8 cellular contexts compared by ENCODE assay signal in genomic region chr15:89332446-89332845, GRCh38. TPM values are rescaled to one million over a fixed set of nuclear protein-coding genes. Genes with fewer than 3 reads are reported as not detected.
DNase-seq lines count a peak whose midpoint lies in the region; ATAC-seq lines count a peak whose summit lies in the region.

No MANE protein-coding gene starts in this region.

- peaks cover 42% of the 10 kb centered on the region for H3K36me3 Mint-ChIP-seq in T-cell

- H3K27me3 Mint-ChIP-seq in T-cell: peaks cover 4 to 5% of the 10 kb centered on the region in 2 donors

- POLR2A ChIA-PET in T-cell (lab: Charles Lee): interaction anchor here in 1 of 2 donors (0.6 kb wide), 1 partner anchor 31 kb away, joined by 6 read pairs; no protein-coding TSS in a partner anchor

- no peak overlapping the region for H2AFZ ChIP-seq in ACC112 (ENCODE audit: low read length, unreplicated experiment)

- peak overlapping the region; percentile 57 to 71 (median 70) for H3K4me3 Mint-ChIP-seq in T-cell

- ATAC-seq in T-cell (replicated peaks in 1 of 4) (no peak), HG03139 (IDR thresholded peaks at IDR 0.05; ENCODE audit: unreplicated experiment) (no peak), GM21526 (IDR thresholded peaks at IDR 0.05; ENCODE audit: low FRiP score, unreplicated experiment) (no peak), HG03460 (IDR thresholded peaks at IDR 0.05; ENCODE audit: unreplicated experiment) (no peak), HG03457 (IDR thresholded peaks at IDR 0.05; ENCODE audit: unreplicated experiment) (no peak)

- peaks cover 54 to 65% (median 60%) of the 10 kb centered on the region in 3 donors for H3K4me1 Mint-ChIP-seq in T-cell

- H3K36me3 ChIP-seq in ACC112 (ENCODE audit: insufficient read depth, low read length): peaks cover 34% of the 10 kb centered on the region

- H3K4me3 ChIP-seq in ACC112 (ENCODE audit: low read depth, low read length): peak overlapping the region; percentile 99

- peak overlapping the region; percentile 49 to 79 for H3K27ac Mint-ChIP-seq in T-cell

- peaks cover 64% of the 10 kb centered on the region for H3K79me2 ChIP-seq in ACC112 (ENCODE audit: control insufficient read depth, insufficient read depth, low read length, unreplicated experiment)

- no peak overlapping the region for H3K27ac ChIP-seq in ACC112 (ENCODE audit: low read depth, low read length)

- H3K27me3 ChIP-seq in ACC112 (ENCODE audit: insufficient read depth, low read length): no peaks in the 10 kb centered on the region

- H3K9me3 Mint-ChIP-seq in T-cell: no peaks in the 10 kb centered on the region

- DNase-seq in ELR (ENCODE audit: low read depth): peak; percentile 56
- DNase-seq in T-cell: peak in 1 of 34 experiments; percentile 20
- DNase-seq in germinal center (ENCODE audit: low spot score): peak; percentile 57

- CTCF ChIA-PET in T-cell (lab: Charles Lee): interaction anchor here (0.5 to 1.0 kb wide), 4 partner anchors 27 to 244 kb away, joined by 3 to 6 read pairs (median 4); partner anchors contain the start of gene ABHD2 (in 1 of the 2)

- peaks cover 30% of the 10 kb centered on the region for H3K4me1 ChIP-seq in ACC112 (ENCODE audit: control insufficient read depth, insufficient read depth, low read length, unreplicated experiment)

RNA-seq across cellular contexts. Expression of gene POLG, which starts 2.2 kb away (rescaled TPM):
- total RNA-seq in T-cell: 100 to 1,000 TPM; 136 to 171 (median 165) TPM
